17 cellular contexts compared by ENCODE assay signal in the genomic region with DNA sequence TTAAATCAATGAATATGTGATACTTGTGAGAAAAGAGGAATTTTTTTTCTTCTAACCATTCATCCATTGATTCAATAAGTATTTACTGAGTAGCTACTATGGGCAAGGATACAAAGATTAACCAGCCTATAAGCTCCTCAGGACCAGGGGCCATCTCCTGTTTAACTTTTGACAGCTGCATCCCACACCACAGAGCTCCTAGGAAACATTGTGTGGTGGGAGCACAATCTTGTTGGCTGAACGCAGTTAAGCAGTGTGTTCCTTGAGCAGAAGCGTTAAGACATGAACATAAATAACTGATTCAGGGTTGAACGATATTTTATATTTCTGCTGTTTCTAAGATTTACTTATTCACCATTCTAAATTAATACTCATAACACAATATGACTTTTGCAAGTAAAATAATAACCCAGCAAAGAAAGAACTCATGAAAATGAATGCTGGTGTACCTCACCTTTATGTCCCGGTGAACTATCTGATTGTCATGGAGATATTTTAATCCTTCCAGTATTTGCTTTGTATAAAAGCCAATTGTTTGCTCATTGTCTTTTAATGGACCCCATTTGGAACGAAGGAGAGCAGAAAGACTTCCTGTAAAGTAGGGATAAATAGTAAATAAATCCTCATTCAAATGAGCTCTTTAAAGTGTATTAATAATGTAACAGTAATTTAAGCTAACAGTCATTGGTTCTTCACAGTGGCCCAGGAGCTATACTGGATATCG.
DNase-seq lines count a peak whose midpoint lies in the region; ATAC-seq, FAIRE-seq and TF ChIP-seq lines count a peak whose summit lies in the region.
"Had no signal": no experiment of that assay in that cellular context is flagged by ENCODE, and none has a peak within 500 bp of the region (broad histone marks: within the 10 kb centered on the region; RNA-seq: fewer than 3 reads in every experiment).

No MANE protein-coding gene starts in this region.

- no peak for FAIRE-seq in urothelium cell line (lab: Jason Lieb, UNC)

- intact Hi-C loops in A673 (cut with micrococcal nuclease; ENCODE audit: unreplicated experiment) = no loop called here

- H3K27ac ChIP-seq in A673 (ENCODE audit: low read depth, low read length, poor library complexity, severe bottlenecking) (peak overlapping the region; percentile 60), VCaP (peak overlapping the region; percentile 91)

- H3K9me3 Mint-ChIP-seq in activated T-cell treated with anti-CD3 and anti-CD28 coated beads, Interleukin-2, amount 50 U/mL, for 4 hours = no peaks in the 10 kb centered on the region
- H3K9me3 Mint-ChIP-seq: CD4-positive, alpha-beta T cell had no signal

- DNase-seq in A673 (ENCODE audit: low spot score) = no peak
- DNase-seq in HAP-1 (ENCODE audit: low spot score in 2 of 2) = peak; percentile 66 to 93
- DNase-seq in myocyte (ENCODE audit: low read depth) = peak; percentile 37
- no peak for DNase-seq in cortex of kidney (lab: John Stamatoyannopoulos, UW)
- DNase-seq in urothelium cell line (ENCODE audit: low spot score) = no peak
- DNase-seq in activated T-cell treated with anti-CD3 and anti-CD28 coated beads, Interleukin-2, amount 50 U/mL, for 4 hours = no peak
- DNase-seq: BE2C; CD4-positive, alpha-beta T cell; NCI-H1092; NCI-H1694; NCI-H226; NCI-H524 treated with DMSO at 0.1 percent for 48 hours; NK-92 treated with Interleukin-12 subunit alpha and Interleukin-12 subunit beta, amount 100 ng/mL, for 24 hours; SHP77 had no signal

- in situ Hi-C loops in HAP-1 (cut with MboI; ENCODE audit: low sequenced_read_pairs) = no loop called here

- H3K27me3 Mint-ChIP-seq in activated T-cell treated with anti-CD3 and anti-CD28 coated beads, Interleukin-2, amount 50 U/mL, for 4 hours (ENCODE audit: low read depth) = no peaks in the 10 kb centered on the region
- H3K27me3 Mint-ChIP-seq: CD4-positive, alpha-beta T cell had no signal

- CTCF ChIA-PET in A673 (lab: Charles Lee) = interaction anchor here (1.2 kb wide), 1 partner anchor 179 kb away, joined by 6 read pairs; a partner anchor contains a TSS

- H3K36me3 Mint-ChIP-seq in activated T-cell treated with anti-CD3 and anti-CD28 coated beads, Interleukin-2, amount 50 U/mL, for 4 hours (ENCODE audit: insufficient read depth) = peaks cover 26% of the 10 kb centered on the region

- H3K27me3 ChIP-seq in A673 (replicated peaks; ENCODE audit: insufficient read depth, low read depth, low read length, poor library complexity) (no peaks in the 10 kb centered on the region), HAP-1 (ENCODE audit: low read depth) (no peaks in the 10 kb centered on the region)
- H3K27me3 ChIP-seq: BE2C, MG63 had no signal

- no peak overlapping the region for H3K4me3 Mint-ChIP-seq in activated T-cell treated with anti-CD3 and anti-CD28 coated beads, Interleukin-2, amount 50 U/mL, for 4 hours
- H3K4me3 Mint-ChIP-seq: CD4-positive, alpha-beta T cell had no signal

- H3K4me1 ChIP-seq in A673 (ENCODE audit: insufficient read depth, low read length, poor library complexity, severe bottlenecking) (peaks cover 54% of the 10 kb centered on the region), HAP-1 (peaks cover 30% of the 10 kb centered on the region)

- H3K36me3 ChIP-seq in A673 (ENCODE audit: insufficient read depth, low read length, poor library complexity, severe bottlenecking) = no peaks in the 10 kb centered on the region
- no peaks in the 10 kb centered on the region for H3K36me3 ChIP-seq in HAP-1 (replicated peaks)
- H3K36me3 ChIP-seq: MG63 had no signal

- H3K4me1 Mint-ChIP-seq in activated T-cell treated with anti-CD3 and anti-CD28 coated beads, Interleukin-2, amount 50 U/mL, for 4 hours (ENCODE audit: low read depth) = peaks cover 12% of the 10 kb centered on the region

- BruUV-seq in A673 (replicated peaks; lab: Mats Ljungman, UMichigan) = no TSS peak

- no peak overlapping the region for H3K4me3 ChIP-seq in A673 (ENCODE audit: low read depth, low read length, poor library complexity, severe bottlenecking)
- no peak overlapping the region for H3K4me3 ChIP-seq in HAP-1
- H3K4me3 ChIP-seq: MG63 had no signal

- POLR2A ChIA-PET in A673 (lab: Charles Lee; ENCODE audit: low non-redundant PET) = no interaction called here

- TF ChIP-seq CTCF in A673 (conservative IDR thresholded peaks at IDR 0.05; ENCODE audit: low read depth, low read length) (no peak), VCaP (conservative IDR thresholded peaks at IDR 0.05) (no peak)

- ATAC-seq in activated T-cell treated with anti-CD3 and anti-CD28 coated beads, Interleukin-2, amount 50 U/mL, for 4 hours = no peak
- ATAC-seq: HCT116 had no signal

- H3K9me3 ChIP-seq in A673 (ENCODE audit: low read depth, low read length, poor library complexity, severe bottlenecking) (no peaks in the 10 kb centered on the region), HAP-1 (no peaks in the 10 kb centered on the region)
- H3K9me3 ChIP-seq: BE2C, MG63 had no signal

Comparison
In these comparisons a context has a peak if more than half of its experiments do, and no peak if none do; other contexts are left out.
1. DNase-seq: peak in HAP-1 (2 of 2) and myocyte (single experiment); none in A673 (single experiment), cortex of kidney (single experiment), urothelium cell line (single experiment) and activated T-cell treated with anti-CD3 and anti-CD28 coated beads, Interleukin-2, amount 50 U/mL, for 4 hours (single experiment).